18 cellular contexts compared by ENCODE assay signal in genomic region chr3:19972056-19972455, GRCh38. TPM values are rescaled to one million over a fixed set of nuclear protein-coding genes. Genes with fewer than 3 reads are reported as not detected.
DNase-seq lines count a peak whose midpoint lies in the region; ATAC-seq and TF ChIP-seq lines count a peak whose summit lies in the region.
"Had no signal": no experiment of that assay in that cellular context is flagged by ENCODE, and none has a peak within 500 bp of the region (broad histone marks: within the 10 kb centered on the region; RNA-seq: fewer than 3 reads in every experiment).

No MANE protein-coding gene starts in this region.

- H3K14ac ChIP-seq in trophoblast cell (ENCODE audit: low read length) = no peak overlapping the region

- no peak overlapping the region for H2BK120ac ChIP-seq in trophoblast cell (ENCODE audit: insufficient read depth, low read length, poor library complexity)

- no peak overlapping the region for H3K4me3 Mint-ChIP-seq in mesothelial cell of epicardium
- H3K4me3 Mint-ChIP-seq: activated CD8-positive, alpha-beta memory T cell treated with anti-CD3 and anti-CD28 coated beads, Interleukin-2, amount 10 ng/mL, durations not matched to agents 7 days and 5 days; CD14-positive monocyte; stimulated activated effector memory CD8-positive, alpha-beta T cell treated with anti-CD3 and anti-CD28 coated beads, Interleukin-12 subunit alpha, Interleukin-12 subunit beta, amount 100 ng/mL, for 72 hours; T-helper 1 cell treated with Interleukin-12 subunit alpha and Interleukin-12 subunit beta and Interleukin-4 antibody, amounts not matched to agents 30 μg/mL and 1 μg/mL, for 36 hours had no signal

- H3K9me3 ChIP-seq in PC-9 (ENCODE audit: insufficient read depth, low read depth) (no peaks in the 10 kb centered on the region), trophoblast cell (ENCODE audit: insufficient read depth, low read depth, low read length) (no peaks in the 10 kb centered on the region)

- H4K91ac ChIP-seq in trophoblast cell (ENCODE audit: low read depth, low read length) = no peak overlapping the region

- no peak overlapping the region for H2BK5ac ChIP-seq in trophoblast cell (ENCODE audit: low read depth, low read length, poor library complexity)

- no peak overlapping the region for H4K8ac ChIP-seq in trophoblast cell (ENCODE audit: low read depth, low read length)

- H3K79me1 ChIP-seq in trophoblast cell (ENCODE audit: low read length) = no peaks in the 10 kb centered on the region

- H3K27me3 ChIP-seq in PC-9 (ENCODE audit: insufficient read depth, low read depth) (no peaks in the 10 kb centered on the region), trophoblast cell (ENCODE audit: insufficient read depth, low read length) (no peaks in the 10 kb centered on the region), H7 (ENCODE audit: control insufficient read depth, insufficient read depth, low read length) (no peaks in the 10 kb centered on the region)

- no peak overlapping the region for H3K27ac Mint-ChIP-seq in mesothelial cell of epicardium
- H3K27ac Mint-ChIP-seq: activated CD8-positive, alpha-beta memory T cell treated with anti-CD3 and anti-CD28 coated beads, Interleukin-2, amount 10 ng/mL, durations not matched to agents 7 days and 5 days; CD14-positive monocyte; stimulated activated effector memory CD8-positive, alpha-beta T cell treated with anti-CD3 and anti-CD28 coated beads, Interleukin-12 subunit alpha, Interleukin-12 subunit beta, amount 100 ng/mL, for 72 hours; T-helper 1 cell treated with Interleukin-12 subunit alpha and Interleukin-12 subunit beta and Interleukin-4 antibody, amounts not matched to agents 30 μg/mL and 1 μg/mL, for 36 hours had no signal

- H3K23ac ChIP-seq in trophoblast cell (ENCODE audit: low read length) = no peak overlapping the region

- POLR2A ChIA-PET in PC-9 (lab: Charles Lee; ENCODE audit: unreplicated experiment) = interaction anchor here (0.6 kb wide), 1 partner anchor 35 kb away, joined by 4 read pairs; no protein-coding TSS in a partner anchor

- no peak overlapping the region for H2BK12ac ChIP-seq in trophoblast cell (ENCODE audit: low read length)

- H3K4ac ChIP-seq in trophoblast cell (ENCODE audit: low read depth, low read length) = no peak overlapping the region

- peaks cover 38% of the 10 kb centered on the region for H3F3A ChIP-seq in PC-9 (ENCODE audit: insufficient read depth, low read depth)

- peaks cover 65% of the 10 kb centered on the region for H4K20me1 ChIP-seq in PC-9 (ENCODE audit: insufficient read depth)

- H3K4me2 ChIP-seq in PC-9 (peak overlapping the region; percentile 28), trophoblast cell (ENCODE audit: low read length) (no peak overlapping the region)

- H2AFZ ChIP-seq in PC-9 (no peak overlapping the region), trophoblast cell (ENCODE audit: insufficient read depth, low read length, poor library complexity) (no peak overlapping the region)

- H2AK5ac ChIP-seq in trophoblast cell (ENCODE audit: low read length) = no peak overlapping the region

- WGBS in trophoblast cell (ENCODE audit: extremely low coverage, insufficient coverage, insufficient read length) = no CpG with 5 or more reads among the region's 3 CpGs

- no peaks in the 10 kb centered on the region for H3K9me3 Mint-ChIP-seq in mesothelial cell of epicardium
- H3K9me3 Mint-ChIP-seq: CD14-positive monocyte; stimulated activated effector memory CD8-positive, alpha-beta T cell treated with anti-CD3 and anti-CD28 coated beads, Interleukin-12 subunit alpha, Interleukin-12 subunit beta, amount 100 ng/mL, for 72 hours; T-helper 1 cell treated with Interleukin-12 subunit alpha and Interleukin-12 subunit beta and Interleukin-4 antibody, amounts not matched to agents 30 μg/mL and 1 μg/mL, for 36 hours had no signal

- H3K27ac ChIP-seq in PC-9 (peak overlapping the region; percentile 55), trophoblast cell (ENCODE audit: low read depth, low read length) (no peak overlapping the region)

- DNase-seq in EL (peak; percentile 90), PC-9 (peak in 1 of 2 experiments; percentile 92), epithelial cell of esophagus (ENCODE audit: low read depth) (peak; percentile 73), trophoblast cell (peak; percentile 54 to 97), mesothelial cell of epicardium (ENCODE audit: low spot score in 2 of 2, unreplicated experiment in 2 of 2) (no peak), H7 (no peak)
- DNase-seq: activated CD8-positive, alpha-beta memory T cell treated with anti-CD3 and anti-CD28 coated beads, Interleukin-2, amount 10 ng/mL, durations not matched to agents 7 days and 5 days; activated naive CD4-positive, alpha-beta T cell; effector CD8-positive, alpha-beta T cell; glutamatergic neuron had no signal

- H3K4me1 Mint-ChIP-seq in mesothelial cell of epicardium = no peaks in the 10 kb centered on the region
- H3K4me1 Mint-ChIP-seq: CD14-positive monocyte had no signal

- H3K9me2 ChIP-seq in PC-9 (ENCODE audit: insufficient read depth) = no peaks in the 10 kb centered on the region

- ATAC-seq in HG03175 (IDR thresholded peaks at IDR 0.05; ENCODE audit: unreplicated experiment) = no peak
- ATAC-seq: activated CD4-positive, CD25-positive, alpha-beta regulatory T cell treated with anti-CD3 and anti-CD28 coated beads, Interleukin-2, amount 50 U/mL, for 24 hours; activated CD8-positive, alpha-beta memory T cell treated with anti-CD3 and anti-CD28 coated beads, Interleukin-2, amount 10 ng/mL, durations not matched to agents 7 days and 5 days; stimulated activated effector memory CD8-positive, alpha-beta T cell treated with anti-CD3 and anti-CD28 coated beads, Interleukin-12 subunit alpha, Interleukin-12 subunit beta, amount 100 ng/mL, for 72 hours had no signal

- TF ChIP-seq CTCF in PC-9 (conservative IDR thresholded peaks at IDR 0.05) (no peak), epithelial cell of esophagus (IDR thresholded peaks at IDR 0.05; ENCODE audit: insufficient read depth, low read depth, low read length, missing control alignments) (no peak), mesothelial cell of epicardium (IDR thresholded peaks at IDR 0.05; ENCODE audit: unreplicated experiment) (no peak)

- intact Hi-C loops in PC-9 (cut with micrococcal nuclease; ENCODE audit: unreplicated experiment) = loop anchor here (2.0 to 5.0 kb wide), 2 partner anchors 70 to 83 kb away; partner anchors contain the start of gene KAT2B

- H3K36me3 ChIP-seq in PC-9 (ENCODE audit: low read depth) = peaks cover 23% of the 10 kb centered on the region
- H3K36me3 ChIP-seq in trophoblast cell (ENCODE audit: control insufficient read depth in 1 of 2, insufficient read depth in 2 of 2, low read length in 2 of 2) = peaks cover 15 to 16% of the 10 kb centered on the region in 2 experiments
- H3K36me3 ChIP-seq in H7 (replicated peaks; ENCODE audit: control insufficient read depth, insufficient read depth, low read length) = peaks cover 8% of the 10 kb centered on the region

- H4K12ac ChIP-seq in trophoblast cell (ENCODE audit: low read depth, low read length) = no peak overlapping the region

- peaks cover 70% of the 10 kb centered on the region for H3K79me2 ChIP-seq in PC-9 (ENCODE audit: low read depth)
- peaks cover 2% of the 10 kb centered on the region for H3K79me2 ChIP-seq in trophoblast cell (ENCODE audit: control insufficient read depth, insufficient read depth, low read length, poor library complexity)

- no peak overlapping the region for H3K9ac ChIP-seq in trophoblast cell (ENCODE audit: low read length)

- H3K36me3 Mint-ChIP-seq in mesothelial cell of epicardium = peaks cover 24% of the 10 kb centered on the region

- no peak overlapping the region for H3K18ac ChIP-seq in trophoblast cell (ENCODE audit: low read length)

- CTCF ChIA-PET in PC-9 (lab: Charles Lee) = no interaction called here

- BruUV-seq in PC-9 (replicated peaks; lab: Mats Ljungman, UMichigan) = no TSS peak

- no peaks in the 10 kb centered on the region for H3K27me3 Mint-ChIP-seq in mesothelial cell of epicardium (ENCODE audit: low read depth)
- H3K27me3 Mint-ChIP-seq: activated CD8-positive, alpha-beta memory T cell treated with anti-CD3 and anti-CD28 coated beads, Interleukin-2, amount 10 ng/mL, durations not matched to agents 7 days and 5 days had no signal

- peaks cover 33% of the 10 kb centered on the region for H3K4me1 ChIP-seq in PC-9 (replicated peaks; ENCODE audit: insufficient read depth)
- no peaks in the 10 kb centered on the region for H3K4me1 ChIP-seq in trophoblast cell (ENCODE audit: control insufficient read depth in 1 of 2, insufficient read depth in 2 of 2, low read length in 2 of 2)

- H3K4me3 ChIP-seq in PC-9 (no peak overlapping the region), epithelial cell of esophagus (ENCODE audit: low read length) (no peak overlapping the region), trophoblast cell (ENCODE audit: low read depth, low read length) (no peak overlapping the region), H7 (ENCODE audit: insufficient read depth, low read depth, low read length) (no peak overlapping the region)

RNA-seq across cellular contexts. Expression of gene RAB5A, which starts 25.2 kb away (rescaled TPM):
- total RNA-seq in PC-9 (2021) (62.7 and 65.1 TPM in 2 replicates), mesothelial cell of epicardium (71.4 to 77.7 TPM (median 73.4 TPM) in 3 replicates)
- 72.0 and 72.6 TPM in 2 replicates for polyA plus RNA-seq in trophoblast cell (2013)
- 34.4 and 60.0 TPM in 2 replicates for total RNA-seq in H7 (2014; rRNA removed; shearing (Covaris generic))

RNA-seq across cellular contexts. Expression of gene EFHB, which starts 38.0 kb away (rescaled TPM):
- total RNA-seq in PC-9 (2021) (1.5 and 2.8 TPM in 2 replicates), mesothelial cell of epicardium (1.0 to 2.7 TPM (median 1.1 TPM) in 3 replicates)
- 0.67 TPM in 2 replicates for polyA plus RNA-seq in trophoblast cell (2013)
- total RNA-seq in H7 (2014; rRNA removed; shearing (Covaris generic)) = 0.17 and 0.22 TPM in 2 replicates
- total RNA-seq: ureter had no signal

RNA-seq across cellular contexts. Expression of gene PP2D1, which starts 40.0 kb away (rescaled TPM):
- total RNA-seq in PC-9 (2021) = not detected in 2 replicates
- not detected in 2 replicates for polyA plus RNA-seq in trophoblast cell (2013)
- not detected in 3 replicates for total RNA-seq in mesothelial cell of epicardium
- not detected in 2 replicates for total RNA-seq in H7 (2014; rRNA removed; shearing (Covaris generic))
- total RNA-seq: activated CD8-positive, alpha-beta memory T cell treated with anti-CD3 and anti-CD28 coated beads, Interleukin-2, amount 10 ng/mL, durations not matched to agents 7 days and 5 days; mononuclear cell; omental fat pad; ureter had no signal

Comparison
In these comparisons a context has a peak if more than half of its experiments do, and no peak if none do; other contexts are left out.
1. DNase-seq: peak in EL (single experiment), epithelial cell of esophagus (single experiment) and trophoblast cell (2 of 2); none in mesothelial cell of epicardium (0 of 2) and H7 (single experiment).